8 cellular contexts compared by ENCODE assay signal in genomic region chr5:112420111-112420864, GRCh38. TPM values are rescaled to one million over a fixed set of nuclear protein-coding genes. Genes with fewer than 3 reads are reported as not detected.
A peak's percentile ranks its signal among the peaks of the same experiment; 100 is the strongest.
DNase-seq lines count a peak whose midpoint lies in the region; ATAC-seq lines count a peak whose summit lies in the region.

No MANE protein-coding gene starts in this region.

- peak overlapping the region in 1 of 6 donors; percentile 35 for H3K27ac Mint-ChIP-seq in immature natural killer cell

- no peaks in the 10 kb centered on the region for H3K36me3 Mint-ChIP-seq in immature natural killer cell

- peaks cover 67% of the 10 kb centered on the region for H3K27me3 ChIP-seq in skeletal muscle satellite cell (ENCODE audit: control insufficient read depth, insufficient read depth, low read length)

- peak; percentile 81 for ATAC-seq in GM21723 (IDR thresholded peaks at IDR 0.05; ENCODE audit: unreplicated experiment)

- no peaks in the 10 kb centered on the region for H3K9me3 ChIP-seq in skeletal muscle satellite cell (replicated peaks; ENCODE audit: low read length)

- peak overlapping the region; percentile 27 for H3K27ac ChIP-seq in caudate nucleus (ENCODE audit: low read depth, low read length)

- H3K4me3 Mint-ChIP-seq in immature natural killer cell = peak overlapping the region; percentile 78 to 89 (median 84)

- no peaks in the 10 kb centered on the region for H3K9me3 Mint-ChIP-seq in immature natural killer cell

- H3K4me1 ChIP-seq in skeletal muscle satellite cell (ENCODE audit: control insufficient read depth, insufficient read depth, low read length) = peaks cover 12% of the 10 kb centered on the region

- no peaks in the 10 kb centered on the region for H3K36me3 ChIP-seq in skeletal muscle satellite cell (ENCODE audit: insufficient read depth, low read length)

- H3K4me3 ChIP-seq in skeletal muscle satellite cell (ENCODE audit: low read length) = peak overlapping the region; percentile 71

- peak; percentile 50 for DNase-seq in NCI-H1436 (lab: John Stamatoyannopoulos, UW)
- no peak for DNase-seq in NCI-H1436 treated with DMSO at 0.1 percent for 48 hours (lab: John Stamatoyannopoulos, UW)
- DNase-seq in HuH-7.5 (ENCODE audit: low spot score) = peak; percentile 73
- peak; percentile 29 for DNase-seq in RPMI7951 (ENCODE audit: low read depth)
- peak in 57 of 61 donors; percentile 16 to 79 (median 60) for DNase-seq in caudate nucleus (lab: John Stamatoyannopoulos, UW)
- peak; percentile 55 to 73 (median 60) for DNase-seq in immature natural killer cell

- H3K4me1 Mint-ChIP-seq in immature natural killer cell = peaks cover 17 to 24% of the 10 kb centered on the region in 2 donors

- H3K4me2 ChIP-seq in skeletal muscle satellite cell (ENCODE audit: low read length) = peak overlapping the region; percentile 98

- peaks cover 8 to 12% (median 12%) of the 10 kb centered on the region in 3 donors for H3K27me3 Mint-ChIP-seq in immature natural killer cell (ENCODE audit: low read depth in 3 of 3)

- H3K9ac ChIP-seq in skeletal muscle satellite cell (ENCODE audit: low read depth, low read length) = no peak overlapping the region

RNA-seq across cellular contexts. Expression of gene EPB41L4A, which starts 1.2 kb away (rescaled TPM):
- under 0.01 and 0.12 TPM in 2 replicates for total RNA-seq in RPMI7951 (2014; rRNA removed; shearing (Covaris generic))
- 10 to 100 TPM in 1 of 3 donors, 1 to 10 TPM in 2; 2.4 to 11.7 (median 6.0) TPM for polyA plus RNA-seq in immature natural killer cell
- total RNA-seq in skeletal muscle satellite cell (2012; rRNA removed) = 0.76 and 1.5 TPM in 2 replicates
